In the genomic region with DNA sequence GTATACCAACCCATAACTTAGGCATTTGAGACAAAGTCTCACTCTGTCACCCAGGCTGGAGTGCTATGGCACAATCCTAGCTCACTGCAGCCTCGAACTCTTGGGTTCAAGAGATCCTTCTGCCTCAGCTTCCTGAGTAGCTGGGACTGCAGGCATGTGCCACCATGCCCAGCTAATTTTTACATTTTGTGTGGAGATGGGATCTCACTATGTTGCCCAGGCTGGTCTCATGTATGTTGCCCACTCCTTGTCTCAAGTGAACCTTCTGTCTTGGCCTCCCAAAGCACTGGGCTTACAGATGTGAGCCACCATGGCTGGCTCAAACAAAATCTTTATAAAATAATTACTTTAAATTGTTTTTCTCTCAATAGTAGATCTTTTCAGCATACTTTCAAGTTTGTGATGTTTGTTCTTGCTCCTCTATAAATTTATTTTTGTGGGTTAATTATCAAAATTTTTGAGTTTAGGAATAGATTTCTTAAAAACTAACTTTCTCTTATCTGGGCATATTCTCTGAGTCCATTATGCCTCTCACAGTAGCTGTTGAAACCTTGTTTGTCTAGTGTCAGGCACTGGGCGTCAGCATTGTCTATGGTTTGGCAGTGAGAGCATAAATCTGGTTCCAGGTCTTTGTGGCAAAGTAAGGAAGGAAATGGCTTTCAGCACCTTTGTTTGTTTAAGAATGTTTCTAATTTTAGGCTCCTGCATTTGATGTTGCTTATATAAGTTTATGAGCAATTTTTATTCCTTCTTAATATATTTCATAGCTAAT, we compare ENCODE assay signal across 8 cellular contexts. TPM values are rescaled to one million over a fixed set of nuclear protein-coding genes. Genes with fewer than 3 reads are reported as not detected.
DNase-seq lines count a peak whose midpoint lies in the region; ATAC-seq and TF ChIP-seq lines count a peak whose summit lies in the region.

No MANE protein-coding gene starts in this region.

- TF ChIP-seq CTCF in CD8-positive, alpha-beta T cell (IDR thresholded peaks at IDR 0.05), result peak; percentile 74
- TF ChIP-seq CTCF in osteocyte (IDR thresholded peaks at IDR 0.05) (peak; percentile 22), A673 (conservative IDR thresholded peaks at IDR 0.05; ENCODE audit: low read depth, low read length) (no peak), WERI-Rb-1 (IDR thresholded peaks at IDR 0.05; ENCODE audit: low read depth, low read length) (no peak)

- H3K9me3 ChIP-seq in CD8-positive, alpha-beta T cell (ENCODE audit: low read length), result no peaks in the 10 kb centered on the region
- H3K9me3 ChIP-seq in A673 (ENCODE audit: low read depth, low read length, poor library complexity, severe bottlenecking) (no peaks in the 10 kb centered on the region), WERI-Rb-1 (ENCODE audit: severe bottlenecking) (no peaks in the 10 kb centered on the region)

- BruUV-seq in A673 (replicated peaks; lab: Mats Ljungman, UMichigan), result no TSS peak

- H3K27ac Mint-ChIP-seq in CD8-positive, alpha-beta T cell, result no peak overlapping the region
- H3K27ac Mint-ChIP-seq in osteocyte (ENCODE audit: unreplicated experiment), result no peak overlapping the region

- DNase-seq in CD8-positive, alpha-beta T cell, result peak; percentile 27 to 78 (median 52)
- peak; percentile 50 for DNase-seq in SK-MEL-5 (ENCODE audit: low read depth, low spot score)
- peak; percentile 5 for DNase-seq in effector CD8-positive, alpha-beta T cell (lab: John Stamatoyannopoulos, UW)
- no peak for DNase-seq in osteocyte (ENCODE audit: extremely low spot score, unreplicated experiment)
- no peak for DNase-seq in 8988T
- no peak for DNase-seq in A673 (ENCODE audit: low spot score)
- no peak for DNase-seq in WERI-Rb-1

- peaks cover 3% of the 10 kb centered on the region for H3K4me1 Mint-ChIP-seq in CD8-positive, alpha-beta T cell (ENCODE audit: low read depth)
- peaks cover 2% of the 10 kb centered on the region for H3K4me1 Mint-ChIP-seq in osteocyte (ENCODE audit: unreplicated experiment)

- POLR2A ChIA-PET in CD8-positive, alpha-beta T cell (lab: Charles Lee), result interaction anchor here (0.9 kb wide), 1 partner anchor 381 kb away, joined by 3 read pairs; no protein-coding TSS in a partner anchor
- POLR2A ChIA-PET in A673 (lab: Charles Lee; ENCODE audit: low non-redundant PET), result no interaction called here

- H3K27me3 ChIP-seq in CD8-positive, alpha-beta T cell (ENCODE audit: insufficient read depth, low read length), result no peaks in the 10 kb centered on the region
- H3K27me3 ChIP-seq in A673 (replicated peaks; ENCODE audit: insufficient read depth, low read depth, low read length, poor library complexity) (no peaks in the 10 kb centered on the region), WERI-Rb-1 (ENCODE audit: insufficient read depth, low read depth, severe bottlenecking) (no peaks in the 10 kb centered on the region)

- H3K27ac ChIP-seq in CD8-positive, alpha-beta T cell (ENCODE audit: low read depth, low read length), result no peak overlapping the region
- no peak overlapping the region for H3K27ac ChIP-seq in A673 (ENCODE audit: low read depth, low read length, poor library complexity, severe bottlenecking)
- no peak overlapping the region for H3K27ac ChIP-seq in WERI-Rb-1

- no peaks in the 10 kb centered on the region for H3K27me3 Mint-ChIP-seq in CD8-positive, alpha-beta T cell (ENCODE audit: low read depth)
- no peaks in the 10 kb centered on the region for H3K27me3 Mint-ChIP-seq in osteocyte (ENCODE audit: unreplicated experiment)

- peaks cover 2% of the 10 kb centered on the region for H3K36me3 Mint-ChIP-seq in CD8-positive, alpha-beta T cell
- H3K36me3 Mint-ChIP-seq in osteocyte (ENCODE audit: unreplicated experiment), result peaks cover 22% of the 10 kb centered on the region

- in situ Hi-C loops in SK-MEL-5 (cut with HindIII; ENCODE audit: low pct_unique_long_range_greater_than_20kb, low sequenced_read_pairs), result no loop called here

- ATAC-seq in CD8-positive, alpha-beta T cell, result peak; percentile 99
- peak; percentile 76 for ATAC-seq in GM21447 (IDR thresholded peaks at IDR 0.05; ENCODE audit: unreplicated experiment)

- peaks cover 8% of the 10 kb centered on the region for H3K4me1 ChIP-seq in CD8-positive, alpha-beta T cell (ENCODE audit: insufficient read depth, low read length)
- H3K4me1 ChIP-seq in A673 (ENCODE audit: insufficient read depth, low read length, poor library complexity, severe bottlenecking), result no peaks in the 10 kb centered on the region

- H3K4me3 ChIP-seq in CD8-positive, alpha-beta T cell (ENCODE audit: low read depth, low read length), result no peak overlapping the region
- no peak overlapping the region for H3K4me3 ChIP-seq in A673 (ENCODE audit: low read depth, low read length, poor library complexity, severe bottlenecking)
- H3K4me3 ChIP-seq in WERI-Rb-1 (ENCODE audit: low read depth, low read length), result no peak overlapping the region

- intact Hi-C loops in CD8-positive, alpha-beta T cell (cut with DNase I, micrococcal nuclease), result loop anchor here (1.0 to 5.0 kb wide), 8 partner anchors 165 to 996 kb away; partner anchors contain the start of gene SREK1 (in 1 of the 2)
- intact Hi-C loops in A673 (cut with micrococcal nuclease; ENCODE audit: unreplicated experiment), result no loop called here

- H3K36me3 ChIP-seq in CD8-positive, alpha-beta T cell (ENCODE audit: insufficient read depth, low read length), result peaks cover 3% of the 10 kb centered on the region
- H3K36me3 ChIP-seq in A673 (ENCODE audit: insufficient read depth, low read length, poor library complexity, severe bottlenecking), result peaks cover 20% of the 10 kb centered on the region
- H3K36me3 ChIP-seq in WERI-Rb-1, result peaks cover 15% of the 10 kb centered on the region

- CTCF ChIA-PET in CD8-positive, alpha-beta T cell (lab: Charles Lee), result interaction anchor here (0.7 to 2.0 kb wide), 24 partner anchors 8 to 996 kb away, joined by 3 to 11 read pairs (median 4); no protein-coding TSS in a partner anchor
- CTCF ChIA-PET in A673 (lab: Charles Lee), result no interaction called here

- no peak overlapping the region for H3K4me3 Mint-ChIP-seq in CD8-positive, alpha-beta T cell
- no peak overlapping the region for H3K4me3 Mint-ChIP-seq in osteocyte (ENCODE audit: unreplicated experiment)

- no peaks in the 10 kb centered on the region for H3K9me3 Mint-ChIP-seq in CD8-positive, alpha-beta T cell
- H3K9me3 Mint-ChIP-seq in osteocyte (ENCODE audit: unreplicated experiment), result no peaks in the 10 kb centered on the region

RNA-seq across cellular contexts. Expression of gene NLN, which starts 38.7 kb away (rescaled TPM):
- total RNA-seq in CD8-positive, alpha-beta T cell, result 1 to 10 TPM; 1.4 to 1.5 TPM
- 31.0 and 31.4 TPM in 2 replicates for total RNA-seq in SK-MEL-5 (2014; rRNA removed; shearing (Covaris generic))
- 16.0 and 25.3 TPM in 2 replicates for polyA plus RNA-seq in SK-MEL-5 (2015; cell fraction: cytosol; rRNA removed)
- 6.0 and 19.9 TPM in 2 replicates for polyA plus RNA-seq in SK-MEL-5 (2015; cell fraction: nucleus; rRNA removed)
- 40.3 and 42.7 TPM in 2 replicates for total RNA-seq in osteocyte
- 95.2 and 99.9 TPM in 2 replicates for total RNA-seq in A673 (2021)

RNA-seq across cellular contexts. Expression of gene SGTB, which starts 38.8 kb away (rescaled TPM):
- 10 to 100 TPM; 77.9 to 79.5 TPM for total RNA-seq in CD8-positive, alpha-beta T cell
- total RNA-seq in SK-MEL-5 (2014; rRNA removed; shearing (Covaris generic)), result 11.1 and 12.0 TPM in 2 replicates
- 5.2 and 7.2 TPM in 2 replicates for polyA plus RNA-seq in SK-MEL-5 (2015; cell fraction: cytosol; rRNA removed)
- 2.3 and 4.3 TPM in 2 replicates for polyA plus RNA-seq in SK-MEL-5 (2015; cell fraction: nucleus; rRNA removed)
- total RNA-seq in osteocyte (18.2 and 18.8 TPM in 2 replicates), A673 (2021) (19.1 and 19.8 TPM in 2 replicates)

Comparison
In these comparisons a context has a peak if more than half of its experiments do, and no peak if none do; other contexts are left out.
1. DNase-seq: peak in CD8-positive, alpha-beta T cell (7 of 7), SK-MEL-5 (single experiment) and effector CD8-positive, alpha-beta T cell (single experiment); none in osteocyte (single experiment), 8988T (single experiment), A673 (single experiment) and WERI-Rb-1 (single experiment).
2. CTCF ChIP-seq: peak in CD8-positive, alpha-beta T cell (single experiment) and osteocyte (single experiment); none in A673 (single experiment) and WERI-Rb-1 (single experiment).
3. RNA of gene NLN, which starts 38.7 kb away (total RNA-seq): 95.2 to 99.9 TPM in A673, 40.3 to 42.7 TPM in osteocyte and 31.0 to 31.4 TPM in SK-MEL-5; 1.4 to 1.5 TPM in CD8-positive, alpha-beta T cell; every median in the first group is over 10 times any median in the second.